Comparison of ENCODE assay signal across 7 cellular contexts in genomic region chr2:223941579-223942277, GRCh38. TPM values are rescaled to one million over a fixed set of nuclear protein-coding genes. Genes with fewer than 3 reads are reported as not detected.
DNase-seq lines count a peak whose midpoint lies in the region; ATAC-seq, FAIRE-seq and TF ChIP-seq lines count a peak whose summit lies in the region.

No MANE protein-coding gene starts in this region.

- peak overlapping the region in 1 of 12 donors; percentile 3 for H3K4me3 ChIP-seq in heart left ventricle

- intact Hi-C loops in heart left ventricle (cut with DNase I) (no loop called here), sciatic nerve (cut with DNase I) (no loop called here)

- WGBS in heart left ventricle, 4 donors = 61 to 74% (median 66%) methylated on average over 12 of the region's 12 CpGs

- no peaks in the 10 kb centered on the region for H3K9me3 ChIP-seq in heart left ventricle

- no peak for TF ChIP-seq CTCF in heart left ventricle (IDR thresholded peaks at IDR 0.05)

- H3K4me1 Mint-ChIP-seq in stimulated activated naive CD8-positive, alpha-beta T cell treated with anti-CD3 and anti-CD28 coated beads, Interleukin-15, amount 100 ng/mL, for 72 hours = peaks cover 70% of the 10 kb centered on the region

- no peaks in the 10 kb centered on the region for H3K27me3 ChIP-seq in heart left ventricle

- H3K4me1 ChIP-seq in heart left ventricle = peaks cover 0 to 80% (median 50%) of the 10 kb centered on the region in 12 donors

- H3K27ac ChIP-seq in heart left ventricle = peak overlapping the region in 2 of 12 donors; percentile 1 to 9

- peak; percentile 76 for FAIRE-seq in GM19239 (lab: Jason Lieb, UNC)

- peaks cover 5 to 17% of the 10 kb centered on the region in 2 donors for H3K9me3 Mint-ChIP-seq in stimulated activated naive CD8-positive, alpha-beta T cell treated with anti-CD3 and anti-CD28 coated beads, Interleukin-15, amount 100 ng/mL, for 72 hours

- TF ChIP-seq POLR2A in heart left ventricle (IDR thresholded peaks at IDR 0.05) = no peak

- ATAC-seq in HG03097 (IDR thresholded peaks at IDR 0.05; ENCODE audit: low FRiP score, unreplicated experiment) = peak; percentile 46
- ATAC-seq in stimulated activated naive CD8-positive, alpha-beta T cell treated with anti-CD3 and anti-CD28 coated beads, Interleukin-15, amount 100 ng/mL, for 72 hours = peak; percentile 92
- no peak for ATAC-seq in heart left ventricle
- no peak for ATAC-seq in sciatic nerve

- no peak for DNase-seq in GM19239 (ENCODE audit: insufficient read length, low spot score)
- DNase-seq in activated CD8-positive, alpha-beta memory T cell treated with anti-CD3 and anti-CD28 coated beads, Interleukin-2, amount 50 U/mL, for 24 hours (ENCODE audit: extremely low read depth) = peak; percentile 64
- peak; percentile 34 for DNase-seq in kidney glomerular epithelial cell (lab: John Stamatoyannopoulos, UW)
- DNase-seq in stimulated activated naive CD8-positive, alpha-beta T cell treated with anti-CD3 and anti-CD28 coated beads, Interleukin-15, amount 100 ng/mL, for 72 hours = peak; percentile 72 to 90
- no peak for DNase-seq in heart left ventricle
- DNase-seq in sciatic nerve (ENCODE audit: low spot score) = no peak

- H3K36me3 ChIP-seq in heart left ventricle = no peaks in the 10 kb centered on the region

- H3K4me3 Mint-ChIP-seq in stimulated activated naive CD8-positive, alpha-beta T cell treated with anti-CD3 and anti-CD28 coated beads, Interleukin-15, amount 100 ng/mL, for 72 hours = peak overlapping the region; percentile 71

- H3K27ac Mint-ChIP-seq in stimulated activated naive CD8-positive, alpha-beta T cell treated with anti-CD3 and anti-CD28 coated beads, Interleukin-15, amount 100 ng/mL, for 72 hours = peak overlapping the region; percentile 97

- no peaks in the 10 kb centered on the region for H3K27me3 Mint-ChIP-seq in stimulated activated naive CD8-positive, alpha-beta T cell treated with anti-CD3 and anti-CD28 coated beads, Interleukin-15, amount 100 ng/mL, for 72 hours

RNA-seq across cellular contexts. Expression of gene WDFY1, which starts 3.4 kb away (rescaled TPM):
- total RNA-seq in heart left ventricle (10 to 100 TPM; 13.2 to 30.5 (median 14.3) TPM), sciatic nerve (48.6 TPM)
- 10 to 100 TPM in 1 of 2 donors, 1 to 10 TPM in 1; 5.6 to 12.7 TPM for polyA plus RNA-seq in heart left ventricle

RNA-seq across cellular contexts. Expression of gene MRPL44, which starts 15.5 kb away (rescaled TPM):
- total RNA-seq in heart left ventricle (10 to 100 TPM; 33.4 to 54.2 (median 38.2) TPM), sciatic nerve (14.5 TPM)
- polyA plus RNA-seq in heart left ventricle = 10 to 100 TPM; 20.7 to 40.4 TPM

Comparison
In these comparisons a context has a peak if more than half of its experiments do, and no peak if none do; other contexts are left out.
1. DNase-seq: peak in activated CD8-positive, alpha-beta memory T cell treated with anti-CD3 and anti-CD28 coated beads, Interleukin-2, amount 50 U/mL, for 24 hours (single experiment), kidney glomerular epithelial cell (single experiment) and stimulated activated naive CD8-positive, alpha-beta T cell treated with anti-CD3 and anti-CD28 coated beads, Interleukin-15, amount 100 ng/mL, for 72 hours (2 of 2); none in GM19239 (single experiment), heart left ventricle (0 of 5) and sciatic nerve (single experiment).
2. ATAC-seq: peak in HG03097 (single experiment) and stimulated activated naive CD8-positive, alpha-beta T cell treated with anti-CD3 and anti-CD28 coated beads, Interleukin-15, amount 100 ng/mL, for 72 hours (single experiment); none in heart left ventricle (0 of 4) and sciatic nerve (single experiment).